17 cellular contexts compared by ENCODE assay signal in the genomic region with DNA sequence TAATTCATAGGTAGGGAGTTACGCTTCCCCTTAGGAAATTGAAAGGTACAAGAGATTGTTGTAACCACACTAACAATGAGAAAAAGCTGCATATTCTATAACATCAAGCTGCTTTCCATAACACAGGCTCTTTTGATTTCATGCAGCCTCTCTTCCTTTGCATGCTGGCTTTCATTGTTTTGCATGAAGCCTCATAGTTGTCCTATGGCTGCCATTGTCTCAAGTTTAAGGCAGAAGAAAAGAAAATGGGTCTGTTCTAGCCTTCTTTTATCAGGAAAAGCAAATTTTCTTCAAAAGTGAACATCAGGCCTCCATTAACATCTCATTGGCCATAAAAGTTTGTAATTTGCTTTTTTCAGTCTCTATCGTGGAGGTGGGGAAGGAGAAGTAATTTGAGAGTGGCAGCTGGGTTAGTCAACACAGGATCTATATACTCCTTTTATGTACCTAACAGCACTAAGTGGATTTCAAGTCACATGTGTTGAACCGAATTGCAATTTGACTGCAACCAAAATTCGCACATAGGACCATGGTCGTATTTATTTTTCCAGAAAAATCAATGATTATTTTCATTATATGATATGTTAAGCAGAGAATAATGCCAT.
A peak's percentile ranks its signal among the peaks of the same experiment; 100 is the strongest.
DNase-seq lines count a peak whose midpoint lies in the region; ATAC-seq and TF ChIP-seq lines count a peak whose summit lies in the region.
"Had no signal": no experiment of that assay in that cellular context is flagged by ENCODE, and none has a peak within 500 bp of the region (broad histone marks: within the 10 kb centered on the region; RNA-seq: fewer than 3 reads in every experiment).

No MANE protein-coding gene starts in this region.

- no peaks in the 10 kb centered on the region for H3K23me2 ChIP-seq in H9 (ENCODE audit: insufficient read length, low read depth, low read length, poor library complexity, severe bottlenecking)

- H3K9me3 Mint-ChIP-seq in H9 (no peaks in the 10 kb centered on the region), WTC11 (peaks cover 4% of the 10 kb centered on the region)

- peaks cover 36 to 54% of the 10 kb centered on the region in 2 experiments for H3K4me1 Mint-ChIP-seq in H9
- peaks cover 67% of the 10 kb centered on the region for H3K4me1 Mint-ChIP-seq in WTC11

- H2BK20ac ChIP-seq in H9 (ENCODE audit: low read depth, low read length, poor library complexity, severe bottlenecking) = no peak overlapping the region

- H3K4me1 ChIP-seq in H9 (ENCODE audit: insufficient read depth, low read length) = peaks cover 8% of the 10 kb centered on the region; the same call in 1 of the 2 replicates
- H3K4me1 ChIP-seq in iPS-20b (ENCODE audit: insufficient read depth, low read length) = peaks cover 35% of the 10 kb centered on the region; the same call in 1 of the 2 replicates
- H3K4me1 ChIP-seq: SJCRH30 had no signal

- peak; percentile 7 for DNase-seq in ELF-1 (ENCODE audit: low read depth, low spot score)
- no peak for DNase-seq in H9
- no peak for DNase-seq in WTC11 (ENCODE audit: low spot score)
- DNase-seq in foreskin melanocyte = no peak
- no peak for DNase-seq in WERI-Rb-1
- no peak for DNase-seq in T-helper 1 cell
- DNase-seq in DMS 273 (lab: John Stamatoyannopoulos, UW; ENCODE audit: unreplicated experiment) = no peak
- DNase-seq: DMS 273 treated with DMSO at 0.1 percent for 48 hours, NCI-H1048, NCI-H446, OCI-M1, SJCRH30, T-helper 2 cell had no signal

- H3K23ac ChIP-seq in H9 (ENCODE audit: insufficient read length, low read depth, low read length) = no peak overlapping the region

- no peaks in the 10 kb centered on the region for H3K79me1 ChIP-seq in H9 (ENCODE audit: insufficient read depth, low read depth, low read length, poor library complexity, severe bottlenecking)

- H3K27me3 Mint-ChIP-seq in H9 (ENCODE audit: low read depth) (no peaks in the 10 kb centered on the region), WTC11 (ENCODE audit: low read depth) (no peaks in the 10 kb centered on the region; the same call in 1 of the 2 replicates)

- no peaks in the 10 kb centered on the region for H4K20me1 ChIP-seq in H9 (ENCODE audit: control insufficient read depth, insufficient read depth, insufficient read length)

- no peak overlapping the region for H4K91ac ChIP-seq in H9 (ENCODE audit: insufficient read length, low read depth, low read length)

- no peak overlapping the region for H3T11ph ChIP-seq in H9 (ENCODE audit: low read length)

- WGBS in H9 (ENCODE audit: extremely low coverage, insufficient read length, low lambda C conversion rate) = no CpG with 5 or more reads among the region's 5 CpGs

- H3K27ac Mint-ChIP-seq in H9 = peak overlapping the region; percentile 73 to 98 (median 84)
- peak overlapping the region; percentile 94 for H3K27ac Mint-ChIP-seq in WTC11

- POLR2A ChIA-PET in WTC11 (lab: Charles Lee) = interaction anchor here (0.6 kb wide), 1 partner anchor 34 kb away, joined by 5 read pairs; no protein-coding TSS in a partner anchor

- no peak overlapping the region for H3K18ac ChIP-seq in H9 (ENCODE audit: insufficient read length, low read depth, low read length)

- H3K79me2 ChIP-seq in H9 (ENCODE audit: insufficient read depth, low read length) = no peaks in the 10 kb centered on the region

- H3K27me3 ChIP-seq in H9 (ENCODE audit: insufficient read depth, low read length) = no peaks in the 10 kb centered on the region
- H3K27me3 ChIP-seq in iPS-20b (ENCODE audit: insufficient read depth, low read length) = no peaks in the 10 kb centered on the region
- H3K27me3 ChIP-seq in WERI-Rb-1 (ENCODE audit: insufficient read depth, low read depth, severe bottlenecking) = no peaks in the 10 kb centered on the region
- H3K27me3 ChIP-seq: SJCRH30 had no signal

- no peak overlapping the region for H3K56ac ChIP-seq in H9 (ENCODE audit: insufficient read length, low read depth, low read length)

- no peak overlapping the region for H3K4ac ChIP-seq in H9 (ENCODE audit: low read depth, low read length)

- H3K36me3 Mint-ChIP-seq in H9 (ENCODE audit: insufficient read depth in 1 of 3, low read depth in 3 of 3) (peaks cover 0 to 3% (median 0%) of the 10 kb centered on the region in 3 experiments; a peak in 3 of 7 replicates), WTC11 (peaks cover 7% of the 10 kb centered on the region)

- H3K27ac ChIP-seq in H9 (ENCODE audit: insufficient read length, low read depth, low read length) (peak overlapping the region; percentile 86), iPS-20b (ENCODE audit: low read length) (peak overlapping the region; percentile 59), WERI-Rb-1 (no peak overlapping the region)
- H3K27ac ChIP-seq: C4-2B, KMS-11, RWPE1, SJCRH30 had no signal

- no peak overlapping the region for H4K5ac ChIP-seq in H9 (ENCODE audit: insufficient read length, low read depth, low read length)

- H2AFZ ChIP-seq in H9 (ENCODE audit: low read length) = no peak overlapping the region

- H3K36me3 ChIP-seq in iPS-20b (ENCODE audit: insufficient read depth, low read depth, low read length) = no peaks in the 10 kb centered on the region
- no peaks in the 10 kb centered on the region for H3K36me3 ChIP-seq in WERI-Rb-1
- H3K36me3 ChIP-seq: SJCRH30 had no signal

- ATAC-seq in WTC11 = peak; percentile 81

- H4K8ac ChIP-seq in H9 (replicated peaks; ENCODE audit: insufficient read length, low read depth, low read length) = no peak overlapping the region

- H3K4me3 ChIP-seq in iPS-20b (ENCODE audit: low read length) = peak overlapping the region; percentile 34; the same call in 1 of the 2 replicates
- no peak overlapping the region for H3K4me3 ChIP-seq in WERI-Rb-1 (ENCODE audit: low read depth, low read length)
- H3K4me3 ChIP-seq: SJCRH30 had no signal

- CTCF ChIA-PET in WTC11 (lab: Charles Lee) = interaction anchor here (1.0 kb wide), 1 partner anchor 25 kb away, joined by 3 read pairs; no protein-coding TSS in a partner anchor

- peak overlapping the region; percentile 45 for H3K4me2 ChIP-seq in H9 (ENCODE audit: insufficient read depth, insufficient read length, low read length)
- H3K4me2 ChIP-seq: KMS-11 had no signal

- peak overlapping the region; percentile 16 to 18; a peak in 3 of 5 replicates for H3K4me3 Mint-ChIP-seq in H9
- peak overlapping the region; percentile 10; the same call in 1 of the 2 replicates for H3K4me3 Mint-ChIP-seq in WTC11

- no peak for TF ChIP-seq CTCF in H9 (conservative IDR thresholded peaks at IDR 0.05)
- no peak for TF ChIP-seq CTCF in WTC11 (IDR thresholded peaks at IDR 0.05)
- TF ChIP-seq CTCF in WERI-Rb-1 (IDR thresholded peaks at IDR 0.05; ENCODE audit: low read depth, low read length) = no peak

- no peak overlapping the region for H2AK5ac ChIP-seq in H9 (ENCODE audit: insufficient read length, low read length)

- no peak overlapping the region for H2BK120ac ChIP-seq in H9 (ENCODE audit: low read depth, low read length, poor library complexity, severe bottlenecking)

- no peak overlapping the region for H2BK5ac ChIP-seq in H9 (ENCODE audit: insufficient read length, low read length)

- H3K9ac ChIP-seq in H9 (ENCODE audit: extremely low read depth, insufficient read length, low read length) (no peak overlapping the region), iPS-20b (ENCODE audit: low read depth, low read length) (peak overlapping the region; percentile 55; the same call in 1 of the 2 replicates)
- H3K9ac ChIP-seq: KMS-11 had no signal

- H3K9me3 ChIP-seq in H9 (ENCODE audit: control insufficient read depth, low read depth, low read length) (no peaks in the 10 kb centered on the region), iPS-20b (ENCODE audit: insufficient read depth, low read depth, low read length) (no peaks in the 10 kb centered on the region), WERI-Rb-1 (ENCODE audit: severe bottlenecking) (no peaks in the 10 kb centered on the region)
- H3K9me3 ChIP-seq: SJCRH30 had no signal

- no peak overlapping the region for H2BK12ac ChIP-seq in H9 (ENCODE audit: insufficient read length, low read depth, low read length)

- no peak overlapping the region for H2BK15ac ChIP-seq in H9 (ENCODE audit: low read depth, low read length)

- H3K14ac ChIP-seq in H9 (ENCODE audit: insufficient read depth, low read length) = no peak overlapping the region

TF ChIP-seq in WTC11, 78 proteins besides CTCF, POLR2A, EP300 and RAD21 (continues in another document):
- peak; percentile 22; the same call in 1 of the 2 replicates for TF ChIP-seq ZNF423 (CRISPR knock-in tag; IDR thresholded peaks at IDR 0.05)
- TF ChIP-seq CREM (CRISPR knock-in tag; IDR thresholded peaks at IDR 0.05) = 0 out of 2 replicates have a peak, but pooled peaks have one; percentile 50
- TF ChIP-seq, protein P1, sequence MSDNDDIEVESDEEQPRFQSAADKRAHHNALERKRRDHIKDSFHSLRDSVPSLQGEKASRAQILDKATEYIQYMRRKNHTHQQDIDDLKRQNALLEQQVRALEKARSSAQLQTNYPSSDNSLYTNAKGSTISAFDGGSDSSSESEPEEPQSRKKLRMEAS (CRISPR knock-in tag; IDR thresholded peaks at IDR 0.05) = 0 out of 2 replicates have a peak, but pooled peaks have one; percentile 26
- TF ChIP-seq ETV6 (CRISPR knock-in tag; IDR thresholded peaks at IDR 0.05) = peak; percentile 84
- TF ChIP-seq, protein P2, sequence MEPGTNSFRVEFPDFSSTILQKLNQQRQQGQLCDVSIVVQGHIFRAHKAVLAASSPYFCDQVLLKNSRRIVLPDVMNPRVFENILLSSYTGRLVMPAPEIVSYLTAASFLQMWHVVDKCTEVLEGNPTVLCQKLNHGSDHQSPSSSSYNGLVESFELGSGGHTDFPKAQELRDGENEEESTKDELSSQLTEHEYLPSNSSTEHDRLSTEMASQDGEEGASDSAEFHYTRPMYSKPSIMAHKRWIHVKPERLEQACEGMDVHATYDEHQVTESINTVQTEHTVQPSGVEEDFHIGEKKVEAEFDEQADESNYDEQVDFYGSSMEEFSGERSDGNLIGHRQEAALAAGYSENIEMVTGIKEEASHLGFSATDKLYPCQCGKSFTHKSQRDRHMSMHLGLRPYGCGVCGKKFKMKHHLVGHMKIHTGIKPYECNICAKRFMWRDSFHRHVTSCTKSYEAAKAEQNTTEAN (CRISPR knock-in tag; IDR thresholded peaks at IDR 0.05) = 0 out of 2 replicates have a peak, but pooled peaks have one; percentile 31
